13 cellular contexts compared by ENCODE assay signal in genomic region chr2:43139501-43139900, GRCh38.
A peak's percentile ranks its signal among the peaks of the same experiment; 100 is the strongest.
DNase-seq lines count a peak whose midpoint lies in the region; ATAC-seq and TF ChIP-seq lines count a peak whose summit lies in the region.
"Had no signal": no experiment of that assay in that cellular context is flagged by ENCODE, and none has a peak within 500 bp of the region (broad histone marks: within the 10 kb centered on the region; RNA-seq: fewer than 3 reads in every experiment).

No MANE protein-coding gene starts in this region.

- peaks cover 15% of the 10 kb centered on the region; the same call in 1 of the 2 replicates for H3F3A ChIP-seq in PC-9 (ENCODE audit: insufficient read depth, low read depth)

- H3K4me2 ChIP-seq in PC-9, result no peak overlapping the region

- no peak for DNase-seq in stimulated activated naive CD8-positive, alpha-beta T cell treated with anti-CD3 and anti-CD28 coated beads, Interleukin-15, Interleukin-2, amounts not matched to agents 100 U/mL and 50 U/mL, for 24 hours
- DNase-seq in activated T-helper 2 cell treated with anti-CD3 and anti-CD28 coated beads, Interferon-gamma antibody, Interleukin-2, Interleukin-4, amounts not matched to agents 10 μg/mL and 5 μg/mL and 100 μg/mL, durations not matched to agents 14 hours and 24 hours and 36 hours (ENCODE audit: low spot score), result no peak
- DNase-seq in SIG-M5 (lab: John Stamatoyannopoulos, UW), result no peak
- DNase-seq in DMS53 (lab: John Stamatoyannopoulos, UW), result no peak
- DNase-seq in PC-9, result no peak
- DNase-seq in COLO829 (ENCODE audit: low spot score), result no peak
- DNase-seq: activated gamma-delta T cell; GF-D8; stimulated activated CD4-positive, alpha-beta T cell treated with anti-CD3 and anti-CD28 coated beads, Interleukin-4, amount 100 ng/mL, for 24 hours; stimulated activated naive CD4-positive, alpha-beta T cell treated with Interleukin-2 at 50 U/mL for 16 hours had no signal

- H3K27me3 ChIP-seq in muscle layer of duodenum (ENCODE audit: low read depth, low read length) (no peaks in the 10 kb centered on the region), PC-9 (ENCODE audit: insufficient read depth, low read depth) (no peaks in the 10 kb centered on the region)
- H3K27me3 ChIP-seq: esophagus muscularis mucosa had no signal

- peaks cover 82% of the 10 kb centered on the region for H3K4me1 Mint-ChIP-seq in stimulated activated naive CD8-positive, alpha-beta T cell treated with anti-CD3 and anti-CD28 coated beads, Interleukin-15, Interleukin-2, amounts not matched to agents 100 ng/mL and 50 ng/mL, for 24 hours (ENCODE audit: low read depth)
- peaks cover 66% of the 10 kb centered on the region for H3K4me1 Mint-ChIP-seq in activated T-helper 2 cell treated with anti-CD3 and anti-CD28 coated beads, Interferon-gamma antibody, Interleukin-2, Interleukin-4, amounts not matched to agents 10 μg/mL and 5 μg/mL and 100 μg/mL, durations not matched to agents 14 hours and 24 hours and 36 hours (ENCODE audit: low read depth)

- H3K27ac ChIP-seq in muscle layer of duodenum (ENCODE audit: low read length) (peak overlapping the region; percentile 14), PC-9 (no peak overlapping the region)

- peak overlapping the region; percentile 56 for H3K4me3 Mint-ChIP-seq in stimulated activated naive CD8-positive, alpha-beta T cell treated with anti-CD3 and anti-CD28 coated beads, Interleukin-15, Interleukin-2, amounts not matched to agents 100 ng/mL and 50 ng/mL, for 24 hours
- peak overlapping the region; percentile 63 for H3K4me3 Mint-ChIP-seq in activated T-helper 2 cell treated with anti-CD3 and anti-CD28 coated beads, Interferon-gamma antibody, Interleukin-2, Interleukin-4, amounts not matched to agents 10 μg/mL and 5 μg/mL and 100 μg/mL, durations not matched to agents 14 hours and 24 hours and 36 hours (ENCODE audit: low read depth)

- no peaks in the 10 kb centered on the region for H3K9me3 ChIP-seq in muscle layer of duodenum (ENCODE audit: control insufficient read depth in 1 of 2, low read length in 2 of 2)
- H3K9me3 ChIP-seq in PC-9 (ENCODE audit: insufficient read depth, low read depth), result no peaks in the 10 kb centered on the region
- H3K9me3 ChIP-seq: esophagus muscularis mucosa had no signal

- H3K36me3 ChIP-seq in muscle layer of duodenum (ENCODE audit: control insufficient read depth in 1 of 2, insufficient read depth in 2 of 2, low read length in 2 of 2) (no peaks in the 10 kb centered on the region), PC-9 (ENCODE audit: low read depth) (no peaks in the 10 kb centered on the region)
- H3K36me3 ChIP-seq: esophagus muscularis mucosa had no signal

- POLR2A ChIA-PET in PC-9 (lab: Charles Lee; ENCODE audit: unreplicated experiment), result no interaction called here

- H3K4me3 ChIP-seq in muscle layer of duodenum (ENCODE audit: low read depth in 1 of 2, low read length in 2 of 2) (no peak overlapping the region), PC-9 (no peak overlapping the region)
- H3K4me3 ChIP-seq: esophagus muscularis mucosa had no signal

- BruUV-seq in PC-9 (replicated peaks; lab: Mats Ljungman, UMichigan), result no TSS peak

- intact Hi-C loops in activated T-helper 2 cell treated with anti-CD3 and anti-CD28 coated beads, Interferon-gamma antibody, Interleukin-2, Interleukin-4, amounts not matched to agents 10 μg/mL and 5 μg/mL and 100 μg/mL, durations not matched to agents 14 hours and 24 hours and 36 hours (cut with micrococcal nuclease), result loop anchor here (1.0 to 10.0 kb wide), 2 partner anchors 8 to 635 kb away; partner anchors contain the start of gene DYNC2LI1
- intact Hi-C loops in PC-9 (cut with micrococcal nuclease; ENCODE audit: unreplicated experiment), result loop anchor here (10.0 kb wide), 1 partner anchor 405 kb away; no protein-coding TSS in a partner anchor

- TF ChIP-seq CTCF in PC-9 (conservative IDR thresholded peaks at IDR 0.05), result no peak

- no peak for ATAC-seq in stimulated activated naive CD8-positive, alpha-beta T cell treated with anti-CD3 and anti-CD28 coated beads, Interleukin-15, Interleukin-2, amounts not matched to agents 100 U/mL and 50 U/mL, for 24 hours

- no peaks in the 10 kb centered on the region for H3K27me3 Mint-ChIP-seq in stimulated activated naive CD8-positive, alpha-beta T cell treated with anti-CD3 and anti-CD28 coated beads, Interleukin-15, Interleukin-2, amounts not matched to agents 100 ng/mL and 50 ng/mL, for 24 hours
- H3K27me3 Mint-ChIP-seq in activated T-helper 2 cell treated with anti-CD3 and anti-CD28 coated beads, Interferon-gamma antibody, Interleukin-2, Interleukin-4, amounts not matched to agents 10 μg/mL and 5 μg/mL and 100 μg/mL, durations not matched to agents 14 hours and 24 hours and 36 hours (ENCODE audit: low read depth), result no peaks in the 10 kb centered on the region

- peaks cover 0 to 8% of the 10 kb centered on the region in 2 donors for H3K4me1 ChIP-seq in muscle layer of duodenum (ENCODE audit: control insufficient read depth in 1 of 2, insufficient read depth in 2 of 2, low read length in 2 of 2)
- H3K4me1 ChIP-seq in PC-9 (replicated peaks; ENCODE audit: insufficient read depth), result peaks cover 24% of the 10 kb centered on the region

- CTCF ChIA-PET in PC-9 (lab: Charles Lee), result interaction anchor here (1.6 kb wide), 1 partner anchor 89 kb away, joined by 7 read pairs; no protein-coding TSS in a partner anchor

- H3K9me3 Mint-ChIP-seq in stimulated activated naive CD8-positive, alpha-beta T cell treated with anti-CD3 and anti-CD28 coated beads, Interleukin-15, Interleukin-2, amounts not matched to agents 100 ng/mL and 50 ng/mL, for 24 hours, result no peaks in the 10 kb centered on the region
- H3K9me3 Mint-ChIP-seq in activated T-helper 2 cell treated with anti-CD3 and anti-CD28 coated beads, Interferon-gamma antibody, Interleukin-2, Interleukin-4, amounts not matched to agents 10 μg/mL and 5 μg/mL and 100 μg/mL, durations not matched to agents 14 hours and 24 hours and 36 hours, result no peaks in the 10 kb centered on the region

- H3K36me3 Mint-ChIP-seq in stimulated activated naive CD8-positive, alpha-beta T cell treated with anti-CD3 and anti-CD28 coated beads, Interleukin-15, Interleukin-2, amounts not matched to agents 100 ng/mL and 50 ng/mL, for 24 hours (ENCODE audit: low read depth), result peaks cover 3% of the 10 kb centered on the region
- peaks cover 19% of the 10 kb centered on the region for H3K36me3 Mint-ChIP-seq in activated T-helper 2 cell treated with anti-CD3 and anti-CD28 coated beads, Interferon-gamma antibody, Interleukin-2, Interleukin-4, amounts not matched to agents 10 μg/mL and 5 μg/mL and 100 μg/mL, durations not matched to agents 14 hours and 24 hours and 36 hours (ENCODE audit: low read depth)

- no peaks in the 10 kb centered on the region for H3K79me2 ChIP-seq in PC-9 (ENCODE audit: low read depth)

- no peaks in the 10 kb centered on the region for H4K20me1 ChIP-seq in PC-9 (ENCODE audit: insufficient read depth)

- no peak overlapping the region for H2AFZ ChIP-seq in PC-9

- H3K27ac Mint-ChIP-seq in stimulated activated naive CD8-positive, alpha-beta T cell treated with anti-CD3 and anti-CD28 coated beads, Interleukin-15, Interleukin-2, amounts not matched to agents 100 ng/mL and 50 ng/mL, for 24 hours, result peak overlapping the region; percentile 86
- peak overlapping the region; percentile 83 for H3K27ac Mint-ChIP-seq in activated T-helper 2 cell treated with anti-CD3 and anti-CD28 coated beads, Interferon-gamma antibody, Interleukin-2, Interleukin-4, amounts not matched to agents 10 μg/mL and 5 μg/mL and 100 μg/mL, durations not matched to agents 14 hours and 24 hours and 36 hours

- no peaks in the 10 kb centered on the region for H3K9me2 ChIP-seq in PC-9 (ENCODE audit: insufficient read depth)
